ENCODE assay signal across 8 cellular contexts in the genomic region with DNA sequence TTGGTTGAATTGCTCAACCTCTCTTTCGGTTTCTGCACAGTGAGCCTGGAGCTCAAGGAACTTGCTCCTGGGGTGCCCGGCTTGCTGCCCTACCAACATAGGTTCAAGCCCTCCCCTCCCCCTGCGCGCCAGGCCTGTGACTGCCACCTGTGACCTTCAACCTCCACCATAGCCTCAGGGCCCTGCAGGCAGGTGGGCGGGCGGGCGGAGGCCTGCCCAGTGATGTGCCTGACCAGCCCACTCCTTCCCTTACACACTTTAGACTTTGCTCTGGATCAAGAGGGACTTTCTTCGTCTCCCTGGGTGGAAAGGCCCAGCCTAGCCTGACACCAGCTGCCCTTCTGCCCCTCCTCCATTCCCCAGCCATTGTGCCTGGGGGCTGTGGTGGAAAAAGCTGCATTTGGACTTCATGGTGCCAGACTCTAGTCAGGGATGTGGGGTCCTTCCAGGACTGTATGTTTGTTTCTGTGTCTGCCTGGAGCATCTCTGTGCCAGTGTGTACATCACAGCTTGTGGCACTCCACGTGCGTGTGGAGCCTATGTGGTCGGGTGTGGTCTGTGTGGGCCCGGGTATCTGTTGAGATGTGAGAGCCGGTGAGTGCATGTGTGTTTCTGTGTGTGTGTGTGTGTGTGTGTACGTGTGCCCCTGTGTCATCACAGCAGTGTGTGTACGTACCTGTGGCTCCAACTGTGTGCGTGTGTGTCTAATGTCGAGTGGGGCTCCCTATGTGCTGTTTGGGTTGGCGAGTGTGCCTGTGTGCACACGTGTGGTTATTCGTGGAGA. TPM values are rescaled to one million over a fixed set of nuclear protein-coding genes. Genes with fewer than 3 reads are reported as not detected.
DNase-seq lines count a peak whose midpoint lies in the region; ATAC-seq, FAIRE-seq and TF ChIP-seq lines count a peak whose summit lies in the region.

No MANE protein-coding gene starts in this region.

- H3K36me3 Mint-ChIP-seq in stimulated activated effector memory CD8-positive, alpha-beta T cell treated with anti-CD3 and anti-CD28 coated beads, Interleukin-12 subunit alpha, Interleukin-12 subunit beta, amount 100 ng/mL, for 72 hours, result peaks cover 40% of the 10 kb centered on the region

- H4K20me1 ChIP-seq in GM12878 (ENCODE audit: control insufficient read depth, insufficient read depth), result no peaks in the 10 kb centered on the region

- peak; percentile 62 for FAIRE-seq in GM12878 (lab: Jason Lieb, UNC)

- RAD21 ChIA-PET in GM12878 (lab: Charles Lee; ENCODE audit: unreplicated experiment), result interaction anchor here (1.1 to 5.3 kb wide), 12 partner anchors 10 to 68 kb away, joined by 3 to 44 read pairs (median 8); a partner anchor contains a TSS

- H3K27me3 ChIP-seq in GM12878 (replicated peaks in 1 of 2; ENCODE audit: control insufficient read depth in 2 of 2, insufficient read depth in 2 of 2, low read length in 1 of 2), result no peaks in the 10 kb centered on the region

- WGBS in GM12878 (ENCODE audit: insufficient coverage, insufficient replicate concordance, low lambda C conversion rate, missing lambda C conversion rate), result 15% methylated on average over 20 of the region's 20 CpGs

- POLR2A ChIA-PET in GM12878 (lab: Charles Lee), result interaction anchor here (0.6 to 4.8 kb wide), 11 partner anchors 10 to 677 kb away, joined by 3 to 32 read pairs (median 6); a partner anchor contains a TSS

- BruUV-seq in GM12878 (replicated peaks; lab: Mats Ljungman, UMichigan), result no TSS peak

- H3K9me3 ChIP-seq in GM12878 (replicated peaks; ENCODE audit: control insufficient read depth, insufficient read depth, low read length), result no peaks in the 10 kb centered on the region

- H3K9ac ChIP-seq in GM12878 (ENCODE audit: control insufficient read depth, insufficient read depth, low read length), result peak overlapping the region; percentile 63

- TF ChIP-seq POLR2A in GM12878 (IDR thresholded peaks at IDR 0.05; ENCODE audit: low read depth, low read length), result peak; percentile 22; the same call in 1 of the 2 replicates

- H3K4me1 ChIP-seq in GM12878 (ENCODE audit: control insufficient read depth, insufficient read depth, low read length), result peaks cover 98% of the 10 kb centered on the region

- peak overlapping the region; percentile 81 for H3K27ac ChIP-seq in GM12878 (ENCODE audit: control insufficient read depth, insufficient read depth)

- H3K4me2 ChIP-seq in GM12878 (ENCODE audit: control insufficient read depth, insufficient read depth), result peak overlapping the region; percentile 81

- peak overlapping the region; percentile 74 for H3K4me3 ChIP-seq in GM12878

- H3K4me3 Mint-ChIP-seq in stimulated activated effector memory CD8-positive, alpha-beta T cell treated with anti-CD3 and anti-CD28 coated beads, Interleukin-12 subunit alpha, Interleukin-12 subunit beta, amount 100 ng/mL, for 72 hours, result peak overlapping the region; percentile 43

- TF ChIP-seq EP300 in GM12878 (IDR thresholded peaks at IDR 0.05; ENCODE audit: borderline replicate concordance in 1 of 2, control insufficient read depth in 1 of 2, low read depth in 2 of 2, low read length in 2 of 2), result peak in 1 of 2 experiments; percentile 3; a peak in 1 of 4 replicates

- H3K4me1 Mint-ChIP-seq in stimulated activated effector memory CD8-positive, alpha-beta T cell treated with anti-CD3 and anti-CD28 coated beads, Interleukin-12 subunit alpha, Interleukin-12 subunit beta, amount 100 ng/mL, for 72 hours, result peaks cover 80% of the 10 kb centered on the region

- SMC1A ChIA-PET in GM12878 (lab: Charles Lee; ENCODE audit: uncharacterized antibody, unreplicated experiment), result interaction anchor here (0.7 to 4.2 kb wide), 11 partner anchors 9 to 43 kb away, joined by 3 to 30 read pairs (median 10); a partner anchor contains a TSS

- peak; percentile 66 for DNase-seq in GM12878 (ENCODE audit: low read depth, low spot score)
- DNase-seq in stimulated activated effector memory CD8-positive, alpha-beta T cell treated with anti-CD3 and anti-CD28 coated beads, Interleukin-12 subunit alpha, Interleukin-12 subunit beta, amount 100 ng/mL, for 72 hours (ENCODE audit: low spot score in 2 of 2), result no peak
- no peak for DNase-seq in NCI-H2107 treated with DMSO at 0.1 percent for 48 hours (lab: John Stamatoyannopoulos, UW; ENCODE audit: unreplicated experiment)
- DNase-seq in HuH-7.5 (ENCODE audit: low spot score), result no peak

- peaks cover 15 to 30% of the 10 kb centered on the region in 2 experiments for H3K36me3 ChIP-seq in GM12878 (ENCODE audit: control insufficient read depth in 2 of 2, insufficient read depth in 2 of 2, low read length in 1 of 2)

- TF ChIP-seq CTCF in GM12878 (IDR thresholded peaks at IDR 0.05 in 2 of 3, conservative IDR thresholded peaks at IDR 0.05 in 1 of 3; ENCODE audit: control insufficient read depth in 2 of 3, extremely low read depth in 1 of 3, insufficient read depth in 1 of 3, low read depth in 3 of 3, low read length in 3 of 3), result no peak

- ATAC-seq in GM19043 (IDR thresholded peaks at IDR 0.05; ENCODE audit: low read depth, unreplicated experiment), result peak; percentile 38
- peak; percentile 43 for ATAC-seq in HG03432 (IDR thresholded peaks at IDR 0.05; ENCODE audit: unreplicated experiment)
- ATAC-seq in GM12878, result peak; percentile 67
- ATAC-seq in stimulated activated effector memory CD8-positive, alpha-beta T cell treated with anti-CD3 and anti-CD28 coated beads, Interleukin-12 subunit alpha, Interleukin-12 subunit beta, amount 100 ng/mL, for 72 hours, result peak; percentile 64
- no peak for ATAC-seq in HG03280 (IDR thresholded peaks at IDR 0.05; ENCODE audit: unreplicated experiment)
- no peak for ATAC-seq in HG03139 (IDR thresholded peaks at IDR 0.05; ENCODE audit: unreplicated experiment)

- no peak for TF ChIP-seq RAD21 in GM12878 (IDR thresholded peaks at IDR 0.05; ENCODE audit: insufficient read depth, low read depth, low read length)

- in situ Hi-C loops in GM12878 (cut with MboI), result no loop called here

- H2AFZ ChIP-seq in GM12878 (ENCODE audit: control insufficient read depth, low read depth, low read length), result no peak overlapping the region

- H3K27ac Mint-ChIP-seq in stimulated activated effector memory CD8-positive, alpha-beta T cell treated with anti-CD3 and anti-CD28 coated beads, Interleukin-12 subunit alpha, Interleukin-12 subunit beta, amount 100 ng/mL, for 72 hours, result peak overlapping the region; percentile 90

- peaks cover 100% of the 10 kb centered on the region for H3K79me2 ChIP-seq in GM12878 (ENCODE audit: control insufficient read depth, insufficient read depth, low read length)

- CTCF ChIA-PET in GM12878 (lab: Yijun Ruan, JAX), result interaction anchor here (0.7 to 11.6 kb wide), 14 partner anchors 10 to 66 kb away, joined by 3 to 125 read pairs (median 5); a partner anchor contains a TSS

- intact Hi-C loops in GM12878 (cut with micrococcal nuclease; ENCODE audit: unreplicated experiment), result loop anchor here (1.0 kb wide), 1 partner anchor 10 kb away; no protein-coding TSS in a partner anchor

- H3K9me3 Mint-ChIP-seq in stimulated activated effector memory CD8-positive, alpha-beta T cell treated with anti-CD3 and anti-CD28 coated beads, Interleukin-12 subunit alpha, Interleukin-12 subunit beta, amount 100 ng/mL, for 72 hours, result no peaks in the 10 kb centered on the region

TF ChIP-seq in GM12878, 131 proteins besides CTCF, POLR2A, EP300 and RAD21 (continues in another document):
- no peak for TF ChIP-seq RELA (IDR thresholded peaks at IDR 0.05; ENCODE audit: borderline replicate concordance, partially characterized antibody)
- TF ChIP-seq SREBF2 (IDR thresholded peaks at IDR 0.05; ENCODE audit: low read length), result no peak
- TF ChIP-seq POLR2AphosphoS2 (IDR thresholded peaks at IDR 0.05; ENCODE audit: low read depth, low read length), result no peak
- peak; percentile 76; the same call in 1 of the 2 replicates for TF ChIP-seq MXI1 (IDR thresholded peaks at IDR 0.05; ENCODE audit: low read depth, low read length)
- no peak; the same call in 1 of the 2 replicates for TF ChIP-seq ATF7 (IDR thresholded peaks at IDR 0.05; ENCODE audit: low read depth)
- TF ChIP-seq FOXM1 (IDR thresholded peaks at IDR 0.05; ENCODE audit: low read depth, low read length), result no peak; the same call in 1 of the 2 replicates

RNA-seq across cellular contexts. Expression of a gene that starts 9.5 kb away (rescaled TPM):
- total RNA-seq in GM12878 (2013; cell fraction: nucleolus; rRNA removed), result 13.2 and 14.9 TPM in 2 replicates
- total RNA-seq in GM12878 (2014; rRNA removed), result 12.5 and 17.3 TPM in 2 replicates
- total RNA-seq in GM12878 (2014; rRNA removed; fragmentation: Illumina TruSeq; extraction: Trizol), result 28.0 TPM in 2 replicates
- 78.3 and 81.7 TPM in 2 replicates for total RNA-seq in GM12878 (2021)
- 27.9 TPM for polyA plus RNA-seq in GM12878 (2011; ENCODE audit: low read depth)
- polyA plus RNA-seq in GM12878 (2011; rRNA removed), result 69.0 and 114 TPM in 2 replicates
- polyA plus RNA-seq in GM12878 (2011; cell fraction: cytosol; rRNA removed), result 110 and 139 TPM in 2 replicates
- polyA plus RNA-seq in GM12878 (2011; cell fraction: nucleus; rRNA removed), result 155 and 176 TPM in 2 replicates
- polyA plus RNA-seq in GM12878 (2012), result 57.8 and 64.6 TPM in 2 replicates
- polyA plus RNA-seq in GM12878 (2014; fragmentation: Illumina TruSeq; extraction: Trizol), result 79.1 and 90.0 TPM in 2 replicates
- 10 to 100 TPM; 13.2 to 22.1 TPM for polyA plus RNA-seq in GM12878 (2014; fragmentation: Nextera tagmentation; extraction: Ambion mirVana)
- 85.7 and 90.7 TPM in 2 replicates for polyA plus RNA-seq in GM12878 (2014; rRNA removed)
- 10 to 100 TPM; 10.0 to 56.8 TPM for polyA plus RNA-seq in GM12878 (2016; fragmentation: Nextera tagmentation; extraction: Ambion mirVana)
- polyA minus RNA-seq in GM12878 (2011; rRNA and poly(A)+ RNA removed), result 123 and 129 TPM in 2 replicates
- 34.2 and 36.8 TPM in 2 replicates for polyA minus RNA-seq in GM12878 (2011; cell fraction: cytosol; rRNA and poly(A)+ RNA removed)
- polyA minus RNA-seq in GM12878 (2011; cell fraction: nucleus; rRNA and poly(A)+ RNA removed), result 40.1 and 59.2 TPM in 2 replicates

RNA-seq across cellular contexts. Expression of a gene that starts 40.3 kb away (rescaled TPM):
- total RNA-seq in GM12878 (2013; cell fraction: nucleolus; rRNA removed), result 64.3 and 64.9 TPM in 2 replicates
- total RNA-seq in GM12878 (2014; rRNA removed) (27.5 and 31.1 TPM in 2 replicates), GM12878 (2014; rRNA removed; fragmentation: Illumina TruSeq; extraction: Trizol) (16.0 and 16.6 TPM in 2 replicates), GM12878 (2021) (40.3 and 41.3 TPM in 2 replicates)
- 8.9 TPM for polyA plus RNA-seq in GM12878 (2011; ENCODE audit: low read depth)
- polyA plus RNA-seq in GM12878 (2011; rRNA removed) (29.5 and 34.5 TPM in 2 replicates), GM12878 (2014; fragmentation: Illumina TruSeq; extraction: Trizol) (33.3 and 34.5 TPM in 2 replicates), GM12878 (2014; fragmentation: Nextera tagmentation; extraction: Ambion mirVana) (10 to 100 TPM; 24.7 to 29.0 TPM), GM12878 (2014; rRNA removed) (33.5 and 36.0 TPM in 2 replicates), GM12878 (2016; fragmentation: Nextera tagmentation; extraction: Ambion mirVana) (10 to 100 TPM; 73.8 to 75.1 TPM)
- 27.7 and 30.4 TPM in 2 replicates for polyA plus RNA-seq in GM12878 (2011; cell fraction: cytosol; rRNA removed)
- 15.8 and 24.1 TPM in 2 replicates for polyA plus RNA-seq in GM12878 (2011; cell fraction: nucleus; rRNA removed)
- polyA plus RNA-seq in GM12878 (2012), result 16.6 and 24.6 TPM in 2 replicates
- 41.8 and 52.7 TPM in 2 replicates for polyA minus RNA-seq in GM12878 (2011; rRNA and poly(A)+ RNA removed)
- polyA minus RNA-seq in GM12878 (2011; cell fraction: cytosol; rRNA and poly(A)+ RNA removed), result 11.5 and 13.1 TPM in 2 replicates
- 13.4 and 21.2 TPM in 2 replicates for polyA minus RNA-seq in GM12878 (2011; cell fraction: nucleus; rRNA and poly(A)+ RNA removed)

Comparison
In these comparisons a context has a peak if more than half of its experiments do, and no peak if none do; other contexts are left out.
1. ATAC-seq: peak in GM19043 (single experiment), HG03432 (single experiment), GM12878 (single experiment) and stimulated activated effector memory CD8-positive, alpha-beta T cell treated with anti-CD3 and anti-CD28 coated beads, Interleukin-12 subunit alpha, Interleukin-12 subunit beta, amount 100 ng/mL, for 72 hours (single experiment); none in HG03280 (single experiment) and HG03139 (single experiment).